Comparison of ENCODE assay signal across 1 cellular context in the genomic region with DNA sequence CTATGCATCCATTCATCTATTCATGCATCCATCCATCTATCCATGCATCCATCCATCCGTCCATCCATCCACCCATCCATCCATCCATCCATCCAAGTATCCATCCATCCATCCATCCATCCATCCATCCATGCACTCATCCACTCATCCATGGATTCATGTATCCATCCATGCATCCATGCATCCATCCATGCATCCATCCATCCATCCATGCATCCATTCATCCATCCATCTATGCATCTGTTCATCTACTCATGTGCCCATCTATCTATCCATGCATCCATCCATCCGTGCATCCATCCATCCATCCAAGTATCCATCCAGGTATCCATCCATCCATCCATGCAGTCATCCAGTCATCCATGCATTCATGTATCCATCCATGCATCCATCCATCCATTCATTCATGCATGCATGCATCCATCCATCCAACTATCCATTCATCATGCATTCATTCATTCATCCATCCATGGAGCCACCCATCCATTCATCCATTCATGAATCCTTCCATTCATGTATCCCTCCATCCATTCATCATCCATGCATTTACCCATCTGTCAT.
TF ChIP-seq lines count a peak whose summit lies in the region.

No MANE protein-coding gene starts in this region.

TF ChIP-seq in H1, 55 proteins besides CTCF, POLR2A, EP300 and RAD21 (continued from another document):
- TF ChIP-seq, protein P1, sequence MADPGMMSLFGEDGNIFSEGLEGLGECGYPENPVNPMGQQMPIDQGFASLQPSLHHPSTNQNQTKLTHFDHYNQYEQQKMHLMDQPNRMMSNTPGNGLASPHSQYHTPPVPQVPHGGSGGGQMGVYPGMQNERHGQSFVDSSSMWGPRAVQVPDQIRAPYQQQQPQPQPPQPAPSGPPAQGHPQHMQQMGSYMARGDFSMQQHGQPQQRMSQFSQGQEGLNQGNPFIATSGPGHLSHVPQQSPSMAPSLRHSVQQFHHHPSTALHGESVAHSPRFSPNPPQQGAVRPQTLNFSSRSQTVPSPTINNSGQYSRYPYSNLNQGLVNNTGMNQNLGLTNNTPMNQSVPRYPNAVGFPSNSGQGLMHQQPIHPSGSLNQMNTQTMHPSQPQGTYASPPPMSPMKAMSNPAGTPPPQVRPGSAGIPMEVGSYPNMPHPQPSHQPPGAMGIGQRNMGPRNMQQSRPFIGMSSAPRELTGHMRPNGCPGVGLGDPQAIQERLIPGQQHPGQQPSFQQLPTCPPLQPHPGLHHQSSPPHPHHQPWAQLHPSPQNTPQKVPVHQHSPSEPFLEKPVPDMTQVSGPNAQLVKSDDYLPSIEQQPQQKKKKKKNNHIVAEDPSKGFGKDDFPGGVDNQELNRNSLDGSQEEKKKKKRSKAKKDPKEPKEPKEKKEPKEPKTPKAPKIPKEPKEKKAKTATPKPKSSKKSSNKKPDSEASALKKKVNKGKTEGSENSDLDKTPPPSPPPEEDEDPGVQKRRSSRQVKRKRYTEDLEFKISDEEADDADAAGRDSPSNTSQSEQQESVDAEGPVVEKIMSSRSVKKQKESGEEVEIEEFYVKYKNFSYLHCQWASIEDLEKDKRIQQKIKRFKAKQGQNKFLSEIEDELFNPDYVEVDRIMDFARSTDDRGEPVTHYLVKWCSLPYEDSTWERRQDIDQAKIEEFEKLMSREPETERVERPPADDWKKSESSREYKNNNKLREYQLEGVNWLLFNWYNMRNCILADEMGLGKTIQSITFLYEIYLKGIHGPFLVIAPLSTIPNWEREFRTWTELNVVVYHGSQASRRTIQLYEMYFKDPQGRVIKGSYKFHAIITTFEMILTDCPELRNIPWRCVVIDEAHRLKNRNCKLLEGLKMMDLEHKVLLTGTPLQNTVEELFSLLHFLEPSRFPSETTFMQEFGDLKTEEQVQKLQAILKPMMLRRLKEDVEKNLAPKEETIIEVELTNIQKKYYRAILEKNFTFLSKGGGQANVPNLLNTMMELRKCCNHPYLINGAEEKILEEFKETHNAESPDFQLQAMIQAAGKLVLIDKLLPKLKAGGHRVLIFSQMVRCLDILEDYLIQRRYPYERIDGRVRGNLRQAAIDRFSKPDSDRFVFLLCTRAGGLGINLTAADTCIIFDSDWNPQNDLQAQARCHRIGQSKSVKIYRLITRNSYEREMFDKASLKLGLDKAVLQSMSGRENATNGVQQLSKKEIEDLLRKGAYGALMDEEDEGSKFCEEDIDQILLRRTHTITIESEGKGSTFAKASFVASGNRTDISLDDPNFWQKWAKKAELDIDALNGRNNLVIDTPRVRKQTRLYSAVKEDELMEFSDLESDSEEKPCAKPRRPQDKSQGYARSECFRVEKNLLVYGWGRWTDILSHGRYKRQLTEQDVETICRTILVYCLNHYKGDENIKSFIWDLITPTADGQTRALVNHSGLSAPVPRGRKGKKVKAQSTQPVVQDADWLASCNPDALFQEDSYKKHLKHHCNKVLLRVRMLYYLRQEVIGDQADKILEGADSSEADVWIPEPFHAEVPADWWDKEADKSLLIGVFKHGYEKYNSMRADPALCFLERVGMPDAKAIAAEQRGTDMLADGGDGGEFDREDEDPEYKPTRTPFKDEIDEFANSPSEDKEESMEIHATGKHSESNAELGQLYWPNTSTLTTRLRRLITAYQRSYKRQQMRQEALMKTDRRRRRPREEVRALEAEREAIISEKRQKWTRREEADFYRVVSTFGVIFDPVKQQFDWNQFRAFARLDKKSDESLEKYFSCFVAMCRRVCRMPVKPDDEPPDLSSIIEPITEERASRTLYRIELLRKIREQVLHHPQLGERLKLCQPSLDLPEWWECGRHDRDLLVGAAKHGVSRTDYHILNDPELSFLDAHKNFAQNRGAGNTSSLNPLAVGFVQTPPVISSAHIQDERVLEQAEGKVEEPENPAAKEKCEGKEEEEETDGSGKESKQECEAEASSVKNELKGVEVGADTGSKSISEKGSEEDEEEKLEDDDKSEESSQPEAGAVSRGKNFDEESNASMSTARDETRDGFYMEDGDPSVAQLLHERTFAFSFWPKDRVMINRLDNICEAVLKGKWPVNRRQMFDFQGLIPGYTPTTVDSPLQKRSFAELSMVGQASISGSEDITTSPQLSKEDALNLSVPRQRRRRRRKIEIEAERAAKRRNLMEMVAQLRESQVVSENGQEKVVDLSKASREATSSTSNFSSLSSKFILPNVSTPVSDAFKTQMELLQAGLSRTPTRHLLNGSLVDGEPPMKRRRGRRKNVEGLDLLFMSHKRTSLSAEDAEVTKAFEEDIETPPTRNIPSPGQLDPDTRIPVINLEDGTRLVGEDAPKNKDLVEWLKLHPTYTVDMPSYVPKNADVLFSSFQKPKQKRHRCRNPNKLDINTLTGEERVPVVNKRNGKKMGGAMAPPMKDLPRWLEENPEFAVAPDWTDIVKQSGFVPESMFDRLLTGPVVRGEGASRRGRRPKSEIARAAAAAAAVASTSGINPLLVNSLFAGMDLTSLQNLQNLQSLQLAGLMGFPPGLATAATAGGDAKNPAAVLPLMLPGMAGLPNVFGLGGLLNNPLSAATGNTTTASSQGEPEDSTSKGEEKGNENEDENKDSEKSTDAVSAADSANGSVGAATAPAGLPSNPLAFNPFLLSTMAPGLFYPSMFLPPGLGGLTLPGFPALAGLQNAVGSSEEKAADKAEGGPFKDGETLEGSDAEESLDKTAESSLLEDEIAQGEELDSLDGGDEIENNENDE (IDR thresholded peaks at IDR 0.05; ENCODE audit: insufficient replicate concordance, low read length): no peak
- no peak for TF ChIP-seq SRF (IDR thresholded peaks at IDR 0.05; ENCODE audit: low read depth, low read length)
- TF ChIP-seq CHD2 (IDR thresholded peaks at IDR 0.05; ENCODE audit: low read length): no peak
- no peak for TF ChIP-seq NRF1 (IDR thresholded peaks at IDR 0.05; ENCODE audit: low read depth, low read length)
- TF ChIP-seq RNF2 (IDR thresholded peaks at IDR 0.05; ENCODE audit: borderline replicate concordance, low read depth, low read length, missing control alignments, poor library complexity, severe bottlenecking): no peak
- TF ChIP-seq SIX5 (IDR thresholded peaks at IDR 0.05; ENCODE audit: low read depth, low read length): no peak
- no peak for TF ChIP-seq KDM5A (IDR thresholded peaks at IDR 0.05; ENCODE audit: low read length)
- TF ChIP-seq YY1 (IDR thresholded peaks at IDR 0.05; ENCODE audit: low read depth, low read length): no peak
- no peak for TF ChIP-seq KDM1A (IDR thresholded peaks at IDR 0.05; ENCODE audit: borderline replicate concordance, low read length)
- TF ChIP-seq ZNF274 (IDR thresholded peaks at IDR 0.05; ENCODE audit: borderline replicate concordance, extremely low read depth, low read length): no peak
- no peak for TF ChIP-seq POLR2AphosphoS5 (IDR thresholded peaks at IDR 0.05; ENCODE audit: low read depth, low read length)
- no peak for TF ChIP-seq NANOG (IDR thresholded peaks at IDR 0.05; ENCODE audit: insufficient read depth, low read depth, low read length, poor library complexity, severe bottlenecking)
- no peak for TF ChIP-seq ASH2L (IDR thresholded peaks at IDR 0.05; ENCODE audit: low read length)
- TF ChIP-seq BACH1 (IDR thresholded peaks at IDR 0.05; ENCODE audit: low read length): no peak
- TF ChIP-seq GTF2F1 (IDR thresholded peaks at IDR 0.05; ENCODE audit: borderline replicate concordance, low read depth, low read length): no peak
- TF ChIP-seq CBX8 (IDR thresholded peaks at IDR 0.05; ENCODE audit: borderline replicate concordance, low read depth, low read length): no peak
- TF ChIP-seq BCL11A (IDR thresholded peaks at IDR 0.05; ENCODE audit: low read depth in 2 of 2, low read length in 2 of 2): no peak
